Comparison of ENCODE assay signal across 8 cellular contexts in the genomic region with DNA sequence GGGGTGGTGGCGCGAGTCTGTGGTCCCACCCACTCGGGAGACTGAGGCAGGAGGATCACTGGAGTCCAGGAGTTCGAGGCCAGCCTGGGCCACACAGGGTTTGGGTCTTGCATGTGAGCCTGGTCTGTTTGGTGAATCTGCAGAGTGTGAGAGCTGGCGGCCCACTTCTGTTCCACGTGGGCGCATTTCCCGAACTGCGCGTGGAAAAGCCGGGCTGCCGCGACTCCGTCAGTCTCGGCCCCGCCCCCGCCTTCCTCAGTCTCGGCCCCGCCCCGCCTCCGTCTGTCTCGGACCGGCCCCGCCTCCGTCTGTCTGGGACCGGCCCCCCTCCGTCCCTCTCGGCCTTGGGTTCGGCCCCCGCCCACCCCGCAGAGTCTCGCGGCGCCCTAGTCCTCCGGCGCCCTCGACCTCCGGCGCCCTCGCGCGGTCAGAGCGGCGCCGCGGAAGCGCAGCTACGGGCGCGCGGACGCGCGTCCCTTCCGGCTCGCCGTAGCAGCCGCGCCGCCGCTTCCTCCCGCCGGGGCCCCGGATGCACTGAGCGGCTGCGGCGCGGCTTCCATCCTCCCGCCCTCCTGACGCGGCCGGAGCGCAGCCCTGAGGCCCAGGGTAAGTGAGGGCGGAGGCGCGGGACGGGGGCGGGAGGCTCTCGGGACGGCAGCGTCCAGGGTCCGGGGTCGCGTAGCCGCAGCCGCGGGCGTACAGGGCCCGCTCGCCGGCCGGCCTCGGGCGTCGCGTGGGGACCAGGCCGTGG. TPM values are rescaled to one million over a fixed set of nuclear protein-coding genes. Genes with fewer than 3 reads are reported as not detected.
DNase-seq lines count a peak whose midpoint lies in the region; ATAC-seq and TF ChIP-seq lines count a peak whose summit lies in the region.

A gene with protein sequence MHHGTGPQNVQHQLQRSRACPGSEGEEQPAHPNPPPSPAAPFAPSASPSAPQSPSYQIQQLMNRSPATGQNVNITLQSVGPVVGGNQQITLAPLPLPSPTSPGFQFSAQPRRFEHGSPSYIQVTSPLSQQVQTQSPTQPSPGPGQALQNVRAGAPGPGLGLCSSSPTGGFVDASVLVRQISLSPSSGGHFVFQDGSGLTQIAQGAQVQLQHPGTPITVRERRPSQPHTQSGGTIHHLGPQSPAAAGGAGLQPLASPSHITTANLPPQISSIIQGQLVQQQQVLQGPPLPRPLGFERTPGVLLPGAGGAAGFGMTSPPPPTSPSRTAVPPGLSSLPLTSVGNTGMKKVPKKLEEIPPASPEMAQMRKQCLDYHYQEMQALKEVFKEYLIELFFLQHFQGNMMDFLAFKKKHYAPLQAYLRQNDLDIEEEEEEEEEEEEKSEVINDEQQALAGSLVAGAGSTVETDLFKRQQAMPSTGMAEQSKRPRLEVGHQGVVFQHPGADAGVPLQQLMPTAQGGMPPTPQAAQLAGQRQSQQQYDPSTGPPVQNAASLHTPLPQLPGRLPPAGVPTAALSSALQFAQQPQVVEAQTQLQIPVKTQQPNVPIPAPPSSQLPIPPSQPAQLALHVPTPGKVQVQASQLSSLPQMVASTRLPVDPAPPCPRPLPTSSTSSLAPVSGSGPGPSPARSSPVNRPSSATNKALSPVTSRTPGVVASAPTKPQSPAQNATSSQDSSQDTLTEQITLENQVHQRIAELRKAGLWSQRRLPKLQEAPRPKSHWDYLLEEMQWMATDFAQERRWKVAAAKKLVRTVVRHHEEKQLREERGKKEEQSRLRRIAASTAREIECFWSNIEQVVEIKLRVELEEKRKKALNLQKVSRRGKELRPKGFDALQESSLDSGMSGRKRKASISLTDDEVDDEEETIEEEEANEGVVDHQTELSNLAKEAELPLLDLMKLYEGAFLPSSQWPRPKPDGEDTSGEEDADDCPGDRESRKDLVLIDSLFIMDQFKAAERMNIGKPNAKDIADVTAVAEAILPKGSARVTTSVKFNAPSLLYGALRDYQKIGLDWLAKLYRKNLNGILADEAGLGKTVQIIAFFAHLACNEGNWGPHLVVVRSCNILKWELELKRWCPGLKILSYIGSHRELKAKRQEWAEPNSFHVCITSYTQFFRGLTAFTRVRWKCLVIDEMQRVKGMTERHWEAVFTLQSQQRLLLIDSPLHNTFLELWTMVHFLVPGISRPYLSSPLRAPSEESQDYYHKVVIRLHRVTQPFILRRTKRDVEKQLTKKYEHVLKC (N-terminal part only) (plus strand): TSS at position 512 of the 751 bp plus-strand sequence. CDS start 10,678 bp downstream, outside the sequence.

- H3K27me3 Mint-ChIP-seq in activated CD8-positive, alpha-beta memory T cell treated with anti-CD3 and anti-CD28 coated beads, Interleukin-2, amount 10 ng/mL, durations not matched to agents 7 days and 5 days = no peaks in the 10 kb centered on the region
- H3K27me3 Mint-ChIP-seq in endodermal cell (ENCODE audit: insufficient read depth) = no peaks in the 10 kb centered on the region
- no peaks in the 10 kb centered on the region for H3K27me3 Mint-ChIP-seq in mesothelial cell of epicardium (ENCODE audit: low read depth)

- peaks cover 40% of the 10 kb centered on the region for H3K4me1 Mint-ChIP-seq in activated CD8-positive, alpha-beta memory T cell treated with anti-CD3 and anti-CD28 coated beads, Interleukin-2, amount 10 ng/mL, durations not matched to agents 7 days and 5 days
- H3K4me1 Mint-ChIP-seq in endodermal cell = peaks cover 5% of the 10 kb centered on the region
- H3K4me1 Mint-ChIP-seq in mesothelial cell of epicardium = peaks cover 5% of the 10 kb centered on the region

- H3K27ac Mint-ChIP-seq in activated CD8-positive, alpha-beta memory T cell treated with anti-CD3 and anti-CD28 coated beads, Interleukin-2, amount 10 ng/mL, durations not matched to agents 7 days and 5 days = peak within 1 kb of the TSS; percentile 93
- H3K27ac Mint-ChIP-seq in endodermal cell = peak within 1 kb of the TSS; percentile 92
- H3K27ac Mint-ChIP-seq in mesothelial cell of epicardium = peak within 1 kb of the TSS; percentile 80

- H3K4me1 ChIP-seq in HUES48 (ENCODE audit: control insufficient read depth, insufficient read depth, low read length) (no peaks in the 10 kb centered on the region), endodermal cell (ENCODE audit: control insufficient read depth, insufficient read depth, low read length) (no peaks in the 10 kb centered on the region)

- H3K36me3 ChIP-seq in HUES48 (ENCODE audit: control insufficient read depth, insufficient read depth, low read length) (peaks cover 4% of the 10 kb centered on the region), endodermal cell (ENCODE audit: control insufficient read depth, insufficient read depth, low read length) (peaks cover 7% of the 10 kb centered on the region)

- peaks cover 9% of the 10 kb centered on the region for H3K36me3 Mint-ChIP-seq in activated CD8-positive, alpha-beta memory T cell treated with anti-CD3 and anti-CD28 coated beads, Interleukin-2, amount 10 ng/mL, durations not matched to agents 7 days and 5 days
- H3K36me3 Mint-ChIP-seq in endodermal cell (ENCODE audit: low read depth) (peaks cover 9% of the 10 kb centered on the region), mesothelial cell of epicardium (peaks cover 6% of the 10 kb centered on the region)

- DNase-seq in COR-L47 (lab: John Stamatoyannopoulos, UW) (peak; percentile 91), NOMO-1 treated with dmso at 0.1 percent for 144 hours (lab: John Stamatoyannopoulos, UW; ENCODE audit: unreplicated experiment) (peak; percentile 93), endodermal cell (peak; percentile 99), mesothelial cell of epicardium (ENCODE audit: low spot score in 2 of 2, unreplicated experiment in 2 of 2) (peak; percentile 90 to 92)
- DNase-seq in activated CD8-positive, alpha-beta memory T cell treated with anti-CD3 and anti-CD28 coated beads, Interleukin-2, amount 10 ng/mL, durations not matched to agents 7 days and 5 days = peak; percentile 97
- peak; percentile 95 for DNase-seq in stimulated activated CD8-positive, alpha-beta memory T cell treated with anti-CD3 and anti-CD28 coated beads, Interleukin-15, amount 100 ng/mL, for 4 hours (ENCODE audit: low read depth in 2 of 2)

- H3K4me3 Mint-ChIP-seq in activated CD8-positive, alpha-beta memory T cell treated with anti-CD3 and anti-CD28 coated beads, Interleukin-2, amount 10 ng/mL, durations not matched to agents 7 days and 5 days = peak within 1 kb of the TSS; percentile 87
- H3K4me3 Mint-ChIP-seq in endodermal cell = peak within 1 kb of the TSS; percentile 83
- H3K4me3 Mint-ChIP-seq in mesothelial cell of epicardium = peak within 1 kb of the TSS; percentile 90

- H3K9me3 ChIP-seq in HUES48 (ENCODE audit: control insufficient read depth, insufficient read depth, low read length) (no peaks in the 10 kb centered on the region), endodermal cell (ENCODE audit: control insufficient read depth, low read length) (no peaks in the 10 kb centered on the region)

- ATAC-seq in GM21367 (IDR thresholded peaks at IDR 0.05; ENCODE audit: unreplicated experiment) = peak; percentile 89
- peak; percentile 94 for ATAC-seq in activated CD8-positive, alpha-beta memory T cell treated with anti-CD3 and anti-CD28 coated beads, Interleukin-2, amount 10 ng/mL, durations not matched to agents 7 days and 5 days

- CTCF ChIA-PET in activated CD8-positive, alpha-beta memory T cell treated with anti-CD3 and anti-CD28 coated beads, Interleukin-2, amount 10 ng/mL, durations not matched to agents 7 days and 5 days (lab: Charles Lee) = interaction anchor here (1.0 to 2.3 kb wide), 2 partner anchors 20 to 113 kb away, joined by 4 to 7 read pairs; a partner anchor contains a TSS

- H3K27ac ChIP-seq in HUES48 (ENCODE audit: low read depth, low read length) (peak within 1 kb of the TSS; percentile 83), endodermal cell (ENCODE audit: low read depth, low read length) (peak within 1 kb of the TSS; percentile 70)

- peak; percentile 69 for TF ChIP-seq CTCF in endodermal cell (conservative IDR thresholded peaks at IDR 0.05)
- peak; percentile 31 for TF ChIP-seq CTCF in mesothelial cell of epicardium (IDR thresholded peaks at IDR 0.05; ENCODE audit: unreplicated experiment)

- H3K9ac ChIP-seq in HUES48 (ENCODE audit: low read depth, low read length) (peak within 1 kb of the TSS; percentile 75), endodermal cell (ENCODE audit: extremely low read depth, low read length, poor library complexity, severe bottlenecking) (peak within 1 kb of the TSS; percentile 87)

- H3K27me3 ChIP-seq in HUES48 (ENCODE audit: control insufficient read depth, insufficient read depth, low read length) (no peaks in the 10 kb centered on the region), endodermal cell (ENCODE audit: control insufficient read depth, insufficient read depth, low read length, poor library complexity, severe bottlenecking) (no peaks in the 10 kb centered on the region)

- H3K4me3 ChIP-seq in HUES48 (ENCODE audit: low read depth, low read length) (peak within 1 kb of the TSS; percentile 79), endodermal cell (ENCODE audit: low read length) (peak within 1 kb of the TSS; percentile 88)

- 2 to 3% methylated on average over 18 to 97 of the region's 97 CpGs for WGBS in endodermal cell (ENCODE audit: insufficient coverage in 1 of 2, insufficient read length in 1 of 2), 2 experiments

- H3K9me3 Mint-ChIP-seq in activated CD8-positive, alpha-beta memory T cell treated with anti-CD3 and anti-CD28 coated beads, Interleukin-2, amount 10 ng/mL, durations not matched to agents 7 days and 5 days (ENCODE audit: low read depth) = no peaks in the 10 kb centered on the region
- no peaks in the 10 kb centered on the region for H3K9me3 Mint-ChIP-seq in endodermal cell
- no peaks in the 10 kb centered on the region for H3K9me3 Mint-ChIP-seq in mesothelial cell of epicardium

RNA-seq across cellular contexts. Expression of the gene that starts here (rescaled TPM):
- total RNA-seq in activated CD8-positive, alpha-beta memory T cell treated with anti-CD3 and anti-CD28 coated beads, Interleukin-2, amount 10 ng/mL, durations not matched to agents 7 days and 5 days = 10 to 100 TPM; 54.1 to 68.0 TPM
- 10 to 100 TPM; 64.7 to 78.3 TPM for total RNA-seq in endodermal cell
- polyA plus RNA-seq in endodermal cell (2013, experiment 1 of 2) = 42.4 TPM
- 40.7 TPM for polyA plus RNA-seq in endodermal cell (2013, experiment 2 of 2)
- total RNA-seq in mesothelial cell of epicardium = 74.0 to 77.9 TPM (median 75.3 TPM) in 3 replicates

Comparison
In these comparisons a context has a peak if more than half of its experiments do, and no peak if none do; other contexts are left out.
1. Peak in every context shown above with its lines: DNase-seq, ATAC-seq, H3K4me3 ChIP-seq and H3K27ac ChIP-seq.